ENCODE assay signal across 35 cellular contexts in the genomic region with DNA sequence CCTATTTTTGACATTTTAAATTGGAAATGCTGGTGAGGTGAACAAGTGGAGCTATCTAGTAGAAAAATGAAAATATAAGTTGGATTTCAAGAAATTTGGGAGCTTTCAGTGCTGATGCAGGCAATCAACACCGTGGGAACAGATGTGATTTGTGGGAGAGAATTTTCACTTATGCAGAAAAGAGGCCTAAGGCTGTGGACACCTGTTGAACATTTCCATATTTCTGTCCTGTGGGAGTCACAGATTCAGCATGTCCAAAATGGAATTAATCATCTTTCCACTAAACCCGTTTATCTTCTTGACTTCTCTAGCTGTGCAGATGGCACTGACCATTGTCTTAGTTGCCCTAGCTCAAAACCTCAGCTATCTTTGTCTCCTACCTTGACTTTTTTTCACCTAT.
"Had no signal": no experiment of that assay in that cellular context is flagged by ENCODE, and none has a peak within 500 bp of the region (broad histone marks: within the 10 kb centered on the region; RNA-seq: fewer than 3 reads in every experiment).

No MANE protein-coding gene starts in this region.

- H3K36me3 ChIP-seq: MG63 had no signal

- H3K4me3 ChIP-seq: MG63 had no signal

- DNase-seq: Karpas-422, Kasumi-1, MG63, MM.1S, MV-4-11, NCI-H1048, NCI-H1092, NCI-H1092 treated with DMSO at 0.1 percent for 48 hours, NCI-H1105, NCI-H1105 treated with DMSO at 0.1 percent for 48 hours, NCI-H1417, NCI-H1417 treated with DMSO at 0.1 percent for 48 hours, NCI-H1436, NCI-H1436 treated with DMSO at 0.1 percent for 48 hours, NCI-H146, NCI-H1694, NCI-H1694 treated with DMSO at 0.1 percent for 48 hours, NCI-H187, NCI-H187 treated with DMSO at 0.1 percent for 48 hours, NCI-H1930, NCI-H2029, NCI-H2029 treated with DMSO at 0.1 percent for 48 hours, NCI-H2081, NCI-H2107, NCI-H2171, NCI-H2171 treated with DMSO at 0.1 percent for 48 hours, NCI-H2227 treated with DMSO at 0.1 percent for 48 hours, NCI-H226, NCI-H345, NCI-H446, NCI-H446 treated with DMSO at 0.1 percent for 48 hours, NCI-H510A, NCI-H510A treated with DMSO at 0.1 percent for 48 hours, NCI-H524 had no signal

- H3K27ac ChIP-seq: KMS-11 had no signal
